8 cellular contexts compared by ENCODE assay signal in the genomic region with DNA sequence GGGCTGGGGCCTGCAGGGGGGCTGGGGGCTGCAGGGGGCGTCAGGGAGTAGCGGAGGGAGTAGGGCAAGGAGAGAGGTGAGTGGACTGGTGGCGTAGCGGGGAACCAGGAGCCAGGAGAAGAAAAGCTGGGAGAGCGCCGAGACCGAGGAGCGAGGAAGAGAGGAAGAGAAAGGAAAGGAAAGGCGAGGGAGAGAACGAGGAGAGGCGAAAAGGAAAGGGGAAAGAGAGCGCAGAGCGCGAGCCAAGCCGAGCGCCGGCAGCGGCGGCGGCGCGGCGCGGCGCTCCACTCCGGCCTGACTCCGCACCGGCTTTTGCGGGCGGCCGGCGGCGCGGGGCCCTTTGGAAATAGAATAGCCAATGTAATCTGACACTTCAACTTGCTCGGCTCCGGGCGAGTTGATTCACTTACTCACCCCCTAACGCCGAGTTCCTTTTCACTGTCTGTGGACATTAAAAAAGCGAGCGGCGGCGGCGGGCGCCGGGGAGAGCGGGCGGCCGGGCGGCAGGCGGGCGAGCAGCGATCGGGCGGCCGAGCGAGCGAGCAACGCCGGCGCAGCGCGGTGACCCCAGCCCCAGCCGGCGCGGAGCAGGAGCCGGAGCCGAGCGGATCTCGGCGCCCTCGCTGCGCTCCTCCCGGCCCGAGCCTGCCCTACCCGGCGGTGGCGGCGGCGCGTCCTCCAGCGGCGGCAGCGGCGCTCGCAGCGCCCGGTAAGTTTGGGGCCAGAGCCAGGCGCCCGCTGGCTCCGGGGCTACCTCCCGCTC. TPM values are rescaled to one million over a fixed set of nuclear protein-coding genes. Genes with fewer than 3 reads are reported as not detected.
DNase-seq lines count a peak whose midpoint lies in the region; TF ChIP-seq lines count a peak whose summit lies in the region.

A gene with protein sequence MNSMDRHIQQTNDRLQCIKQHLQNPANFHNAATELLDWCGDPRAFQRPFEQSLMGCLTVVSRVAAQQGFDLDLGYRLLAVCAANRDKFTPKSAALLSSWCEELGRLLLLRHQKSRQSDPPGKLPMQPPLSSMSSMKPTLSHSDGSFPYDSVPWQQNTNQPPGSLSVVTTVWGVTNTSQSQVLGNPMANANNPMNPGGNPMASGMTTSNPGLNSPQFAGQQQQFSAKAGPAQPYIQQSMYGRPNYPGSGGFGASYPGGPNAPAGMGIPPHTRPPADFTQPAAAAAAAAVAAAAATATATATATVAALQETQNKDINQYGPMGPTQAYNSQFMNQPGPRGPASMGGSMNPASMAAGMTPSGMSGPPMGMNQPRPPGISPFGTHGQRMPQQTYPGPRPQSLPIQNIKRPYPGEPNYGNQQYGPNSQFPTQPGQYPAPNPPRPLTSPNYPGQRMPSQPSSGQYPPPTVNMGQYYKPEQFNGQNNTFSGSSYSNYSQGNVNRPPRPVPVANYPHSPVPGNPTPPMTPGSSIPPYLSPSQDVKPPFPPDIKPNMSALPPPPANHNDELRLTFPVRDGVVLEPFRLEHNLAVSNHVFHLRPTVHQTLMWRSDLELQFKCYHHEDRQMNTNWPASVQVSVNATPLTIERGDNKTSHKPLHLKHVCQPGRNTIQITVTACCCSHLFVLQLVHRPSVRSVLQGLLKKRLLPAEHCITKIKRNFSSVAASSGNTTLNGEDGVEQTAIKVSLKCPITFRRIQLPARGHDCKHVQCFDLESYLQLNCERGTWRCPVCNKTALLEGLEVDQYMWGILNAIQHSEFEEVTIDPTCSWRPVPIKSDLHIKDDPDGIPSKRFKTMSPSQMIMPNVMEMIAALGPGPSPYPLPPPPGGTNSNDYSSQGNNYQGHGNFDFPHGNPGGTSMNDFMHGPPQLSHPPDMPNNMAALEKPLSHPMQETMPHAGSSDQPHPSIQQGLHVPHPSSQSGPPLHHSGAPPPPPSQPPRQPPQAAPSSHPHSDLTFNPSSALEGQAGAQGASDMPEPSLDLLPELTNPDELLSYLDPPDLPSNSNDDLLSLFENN (plus strand): TSS at position 405 of the 763 bp plus-strand sequence. CDS start 132,667 bp downstream, outside the sequence.

- H3K4me3 ChIP-seq in HAP-1 = peak within 1 kb of the TSS; percentile 66
- peak within 1 kb of the TSS; percentile 78 for H3K4me3 ChIP-seq in MG63
- H3K4me3 ChIP-seq in suprapubic skin = peak within 1 kb of the TSS; percentile 74

- peak within 1 kb of the TSS; percentile 98 for H3K27ac ChIP-seq in suprapubic skin

- peak; percentile 26 to 87 for TF ChIP-seq POLR2A in suprapubic skin (IDR thresholded peaks at IDR 0.05)

- H3K36me3 ChIP-seq in HAP-1 (replicated peaks) (no peaks in the 10 kb centered on the region), MG63 (peaks cover 21% of the 10 kb centered on the region), suprapubic skin (no peaks in the 10 kb centered on the region)

- H3K4me1 ChIP-seq in HAP-1 (peaks cover 21% of the 10 kb centered on the region), suprapubic skin (peaks cover 49% of the 10 kb centered on the region)

- no peak for TF ChIP-seq EP300 in suprapubic skin (IDR thresholded peaks at IDR 0.05)

- DNase-seq in GDM1 (lab: John Stamatoyannopoulos, UW) (peak; percentile 80), HAP-1 (ENCODE audit: low spot score in 2 of 2) (peak; percentile 89 to 90), MG63 (peak; percentile 90), SK-N-DZ (ENCODE audit: low spot score) (peak; percentile 91), globus pallidus (ENCODE audit: low spot score) (peak; percentile 89), occipital lobe (lab: John Stamatoyannopoulos, UW) (peak; percentile 84), suprapubic skin (ENCODE audit: low spot score in 2 of 2) (peak; percentile 94 to 96)
- peak; percentile 83 for DNase-seq in activated naive CD4-positive, alpha-beta T cell treated with anti-CD3 and anti-CD28 coated beads, Interleukin-2, amount 50 U/mL, for 16 hours

- no peaks in the 10 kb centered on the region for H3K27me3 ChIP-seq in HAP-1 (ENCODE audit: low read depth)
- H3K27me3 ChIP-seq in MG63 = no peaks in the 10 kb centered on the region
- no peaks in the 10 kb centered on the region for H3K27me3 ChIP-seq in suprapubic skin

- H3K9me3 ChIP-seq in HAP-1 = no peaks in the 10 kb centered on the region
- no peaks in the 10 kb centered on the region for H3K9me3 ChIP-seq in MG63
- H3K9me3 ChIP-seq in suprapubic skin = no peaks in the 10 kb centered on the region

- in situ Hi-C loops in HAP-1 (cut with MboI; ENCODE audit: low sequenced_read_pairs) = no loop called here

- TF ChIP-seq CTCF in suprapubic skin (IDR thresholded peaks at IDR 0.05) = peak in 1 of 2 donors; percentile 35

- WGBS in suprapubic skin = under 1% methylated on average over 74 of the region's 92 CpGs

RNA-seq across cellular contexts. Expression of the gene that starts here (rescaled TPM):
- 9.5 and 22.4 TPM in 2 replicates for total RNA-seq in MG63 (2014; rRNA removed; shearing (Covaris generic); ENCODE audit: low replicate concordance)
- 59.1 and 66.8 TPM in 2 replicates for polyA plus RNA-seq in SK-N-DZ (2014; cell fraction: cytosol; rRNA removed)
- 30.6 and 71.5 TPM in 2 replicates for polyA plus RNA-seq in SK-N-DZ (2014; cell fraction: nucleus; rRNA removed)
- total RNA-seq in occipital lobe = 29.5 TPM
- total RNA-seq in suprapubic skin = 100 to 1,000 TPM in 1 of 4 donors, 10 to 100 TPM in 3; 71.9 to 104 (median 79.5) TPM

Comparison
In these comparisons a context has a peak if more than half of its experiments do, and no peak if none do; other contexts are left out.
1. Peak in every context shown above with its lines: DNase-seq, H3K4me3 ChIP-seq and H3K27ac ChIP-seq.